16 cellular contexts compared by ENCODE assay signal in genomic region chrX:132271330-132271729, GRCh38. TPM values are rescaled to one million over a fixed set of nuclear protein-coding genes. Genes with fewer than 3 reads are reported as not detected.
A peak's percentile ranks its signal among the peaks of the same experiment; 100 is the strongest.
DNase-seq lines count a peak whose midpoint lies in the region; ATAC-seq, FAIRE-seq and TF ChIP-seq lines count a peak whose summit lies in the region.
"Had no signal": no experiment of that assay in that cellular context is flagged by ENCODE, and none has a peak within 500 bp of the region (broad histone marks: within the 10 kb centered on the region; RNA-seq: fewer than 3 reads in every experiment).

No MANE protein-coding gene starts in this region.

- peaks cover 9% of the 10 kb centered on the region; the same call in 1 of the 2 replicates for H3F3A ChIP-seq in GM23248 (ENCODE audit: insufficient read depth)

- peak overlapping the region; percentile 32 for H3K4me2 ChIP-seq in GM23248 (ENCODE audit: unreplicated experiment)
- peak overlapping the region; percentile 46 for H3K4me2 ChIP-seq in skeletal muscle satellite cell (ENCODE audit: low read length)

- H3K9ac ChIP-seq in GM23248, result peak overlapping the region; percentile 76
- peak overlapping the region; percentile 23 for H3K9ac ChIP-seq in skeletal muscle satellite cell (ENCODE audit: low read depth, low read length)

- DNase-seq in GM23248, result peak; percentile 56
- DNase-seq in epithelial cell of esophagus (ENCODE audit: low read depth), result peak; percentile 86
- no peak for DNase-seq in left ventricle myocardium superior
- no peak for DNase-seq in medulla oblongata (ENCODE audit: extremely low spot score)
- no peak for DNase-seq in D721Med (ENCODE audit: insufficient read length, low spot score)
- DNase-seq: activated CD4-positive, alpha-beta T cell treated with anti-CD3 and anti-CD28 coated beads, Interleukin-2, amount 10 ng/mL, durations not matched to agents 24 days and 14 days; NCI-H1694 treated with DMSO at 0.1 percent for 48 hours; NCI-H510A; pancreas had no signal

- H3K9me2 ChIP-seq in GM23248 (ENCODE audit: insufficient read depth), result no peaks in the 10 kb centered on the region

- H4K20me1 ChIP-seq in GM23248 (ENCODE audit: insufficient read depth), result no peaks in the 10 kb centered on the region

- H3K79me2 ChIP-seq in GM23248 (ENCODE audit: insufficient read depth), result no peaks in the 10 kb centered on the region

- peak overlapping the region; percentile 45; the same call in 1 of the 2 replicates for H2AFZ ChIP-seq in GM23248

- peak; percentile 80 for ATAC-seq in left ventricle myocardium superior
- no peak for ATAC-seq in HG02870 (IDR thresholded peaks at IDR 0.05; ENCODE audit: unreplicated experiment)
- no peak for ATAC-seq in HG03280 (IDR thresholded peaks at IDR 0.05; ENCODE audit: unreplicated experiment)
- ATAC-seq: activated naive CD4-positive, alpha-beta T cell treated with anti-CD3 and anti-CD28 coated beads, Interleukin-2, amount 50 U/mL, for 72 hours had no signal

- H3K4me3 ChIP-seq in GM23248 (0 out of 2 replicates have a peak overlapping the region, but pooled peaks have one; percentile 39), epithelial cell of esophagus (ENCODE audit: low read length) (no peak overlapping the region), skeletal muscle satellite cell (ENCODE audit: low read length) (no peak overlapping the region)
- H3K4me3 ChIP-seq: mucosa of descending colon, pancreas, testis had no signal

- no peaks in the 10 kb centered on the region for H3K9me3 ChIP-seq in GM23248 (ENCODE audit: low read depth)
- no peaks in the 10 kb centered on the region for H3K9me3 ChIP-seq in skeletal muscle satellite cell (replicated peaks; ENCODE audit: low read length)
- H3K9me3 ChIP-seq: mucosa of descending colon, pancreas, testis had no signal

- in situ Hi-C loops in GM23248 (cut with MboI), result no loop called here

- peaks cover 24% of the 10 kb centered on the region for H3K4me1 ChIP-seq in GM23248 (ENCODE audit: insufficient read depth)
- peaks cover 16% of the 10 kb centered on the region for H3K4me1 ChIP-seq in skeletal muscle satellite cell (ENCODE audit: control insufficient read depth, insufficient read depth, low read length)
- H3K4me1 ChIP-seq: testis had no signal

- no peak for FAIRE-seq in D721Med (lab: Jason Lieb, UNC)
- FAIRE-seq: G401.6 had no signal

- TF ChIP-seq CTCF in epithelial cell of esophagus (IDR thresholded peaks at IDR 0.05; ENCODE audit: insufficient read depth, low read depth, low read length, missing control alignments), result no peak
- no peak for TF ChIP-seq CTCF in D721Med (IDR thresholded peaks at IDR 0.05; ENCODE audit: insufficient read depth, missing control alignments)

- H3K27ac ChIP-seq in GM23248, result peak overlapping the region; percentile 91
- H3K27ac ChIP-seq: pancreas, testis had no signal

- H3K27me3 ChIP-seq in GM23248 (replicated peaks; ENCODE audit: insufficient read depth), result no peaks in the 10 kb centered on the region
- H3K27me3 ChIP-seq in skeletal muscle satellite cell (ENCODE audit: control insufficient read depth, insufficient read depth, low read length), result peaks cover 9% of the 10 kb centered on the region
- H3K27me3 ChIP-seq: pancreas, testis had no signal

- WGBS in GM23248 (ENCODE audit: low coverage in 1 of 2, low lambda C conversion rate in 2 of 2, missing lambda C conversion rate in 2 of 2), 2 experiments, result 12 to 13% methylated on average over 1 of the region's 1 CpG

- intact Hi-C loops in left ventricle myocardium superior (cut with micrococcal nuclease), result no loop called here

- H3K36me3 ChIP-seq in GM23248 (ENCODE audit: low read depth) (no peaks in the 10 kb centered on the region), skeletal muscle satellite cell (ENCODE audit: insufficient read depth, low read length) (no peaks in the 10 kb centered on the region)
- H3K36me3 ChIP-seq: pancreas had no signal

RNA-seq across cellular contexts. Expression of gene RAP2C, which starts 52.1 kb away (rescaled TPM):
- 18.3 and 21.2 TPM in 2 replicates for total RNA-seq in GM23248 (2014; rRNA removed; shearing (Covaris generic))
- polyA plus RNA-seq in GM23248 (2016; fragmentation: Nextera tagmentation; extraction: Ambion mirVana), result 15.2 and 15.7 TPM in 2 replicates
- total RNA-seq in left ventricle myocardium superior, result 15.0 TPM
- total RNA-seq in skeletal muscle satellite cell (2012; rRNA removed), result 17.3 and 20.3 TPM in 2 replicates

Comparison
In these comparisons a context has a peak if more than half of its experiments do, and no peak if none do; other contexts are left out.
1. DNase-seq: peak in GM23248 (single experiment) and epithelial cell of esophagus (single experiment); none in left ventricle myocardium superior (single experiment), medulla oblongata (single experiment) and D721Med (single experiment).